30 cellular contexts compared by ENCODE assay signal in genomic region chr10:11754180-11754579, GRCh38. TPM values are rescaled to one million over a fixed set of nuclear protein-coding genes. Genes with fewer than 3 reads are reported as not detected.
"Had no signal": no experiment of that assay in that cellular context is flagged by ENCODE, and none has a peak within 500 bp of the region (broad histone marks: within the 10 kb centered on the region; RNA-seq: fewer than 3 reads in every experiment).

No MANE protein-coding gene starts in this region.

- H3K4me3 ChIP-seq: ascending aorta, cardiac muscle cell had no signal

- H3K9me3 ChIP-seq: ascending aorta had no signal

- H3K27me3 ChIP-seq: ascending aorta, cardiac muscle cell had no signal

- H3K27ac ChIP-seq: ascending aorta, cardiac muscle cell, VCaP had no signal

- ATAC-seq: activated CD8-positive, alpha-beta T cell treated with anti-CD3 and anti-CD28 coated beads for 36 hours; activated naive CD8-positive, alpha-beta T cell treated with anti-CD3 and anti-CD28 coated beads, Interleukin-2, amount 50 U/mL, for 24 hours; T-cell had no signal

- H3K36me3 ChIP-seq: cardiac muscle cell had no signal

- FAIRE-seq: bronchial epithelial cell, TTC549 had no signal

- DNase-seq: activated B cell treated with CpG ODN at 0.5 μM for 24 hours; activated CD4-positive, alpha-beta memory T cell treated with anti-CD3 and anti-CD28 coated beads for 36 hours; activated CD4-positive, alpha-beta T cell treated with anti-CD3 and anti-CD28 coated beads for 4 hours; activated CD4-positive, alpha-beta T cell treated with anti-CD3 and anti-CD28 coated beads, Interleukin-2, amount 10 ng/mL, durations not matched to agents 24 days and 14 days; activated CD4-positive, alpha-beta T cell treated with anti-CD3 and anti-CD28 coated beads, Interleukin-2, amount 50 U/mL, for 1 hour; activated CD4-positive, alpha-beta T cell treated with anti-CD3 and anti-CD28 coated beads, Interleukin-2, amount 50 U/mL, for 4 hours; activated CD4-positive, CD25-positive, alpha-beta regulatory T cell treated with anti-CD3 and anti-CD28 coated beads, Interleukin-2, amount 50 U/mL, for 72 hours; activated CD8-positive, alpha-beta memory T cell treated with anti-CD3 and anti-CD28 coated beads, Interleukin-2, amount 50 U/mL, for 4 hours; activated CD8-positive, alpha-beta T cell treated with anti-CD3 and anti-CD28 coated beads for 36 hours; activated effector memory CD4-positive, alpha-beta T cell treated with Interleukin-2 at 50 U/mL for 16 hours; activated gamma-delta T cell; activated naive CD4-positive, alpha-beta T cell treated with anti-CD3 and anti-CD28 coated beads, Interleukin-2, amount 10 ng/mL, durations not matched to agents 7 days and 5 days; activated naive CD4-positive, alpha-beta T cell treated with Interleukin-2 at 50 U/mL for 16 hours; activated naive CD8-positive, alpha-beta T cell treated with anti-CD3 and anti-CD28 coated beads, Interleukin-2, amount 10 ng/mL, durations not matched to agents 7 days and 5 days; activated naive CD8-positive, alpha-beta T cell treated with anti-CD3 and anti-CD28 coated beads, Interleukin-2, amount 50 U/mL, for 24 hours; activated T-cell treated with anti-CD3 and anti-CD28 coated beads for 4 hours; activated T-cell treated with anti-CD3 and anti-CD28 coated beads, Interleukin-2, amount 50 U/mL, for 24 hours; activated T-cell treated with anti-CD3 and anti-CD28 coated beads, Interleukin-2, amount 50 U/mL, for 48 hours; amygdala; anterior cingulate cortex; caudate nucleus; T-cell; T-helper 2 cell; T-helper 9 cell had no signal

RNA-seq across cellular contexts. Expression of gene ECHDC3, which starts 12.0 kb away (rescaled TPM):
- total RNA-seq: activated T-helper 2 cell treated with anti-CD3 and anti-CD28 coated beads, Interferon-gamma antibody, Interleukin-2, Interleukin-4, amounts not matched to agents 10 μg/mL and 5 μg/mL and 100 μg/mL, durations not matched to agents 14 hours and 24 hours and 36 hours had no signal
